ENCODE assay signal across 8 cellular contexts in the genomic region with DNA sequence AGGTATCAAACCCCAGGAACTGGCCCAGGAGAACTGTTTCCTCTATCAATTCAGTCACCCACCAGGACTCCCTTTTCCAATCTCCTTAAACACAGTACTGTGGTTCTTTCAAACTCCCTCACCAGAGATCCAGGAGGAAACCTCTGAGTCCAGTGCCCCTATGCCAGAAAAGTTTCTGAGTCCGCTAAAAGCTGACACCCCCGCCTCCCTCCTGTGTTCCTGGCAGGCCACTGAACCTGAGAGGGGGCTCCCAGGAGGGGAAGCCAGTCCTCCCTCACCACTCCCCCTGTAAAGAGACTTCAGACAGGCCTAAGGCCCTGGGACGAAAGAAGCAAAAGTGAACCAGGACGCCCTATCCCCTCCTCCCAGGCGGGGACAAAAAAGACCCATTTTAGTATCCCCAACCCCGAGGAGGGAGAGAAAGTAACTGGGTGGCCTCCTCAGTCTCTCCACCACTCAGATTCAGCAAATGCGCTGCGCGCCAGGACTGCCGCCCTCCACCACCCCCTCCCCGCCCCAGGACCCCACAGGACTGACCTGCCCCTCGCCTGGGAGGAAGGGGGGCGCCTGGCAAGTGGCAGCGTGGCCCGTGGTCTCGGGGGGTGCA. TPM values are rescaled to one million over a fixed set of nuclear protein-coding genes. Genes with fewer than 3 reads are reported as not detected.
DNase-seq lines count a peak whose midpoint lies in the region; ATAC-seq lines count a peak whose summit lies in the region.

No MANE protein-coding gene starts in this region.

- DNase-seq in activated T-cell treated with anti-CD3 and anti-CD28 coated beads, Interleukin-2, amount 50 U/mL, for 4 hours = no peak
- DNase-seq in activated T-cell treated with anti-CD3 and anti-CD28 coated beads for 4 hours = no peak
- DNase-seq in M059J (ENCODE audit: low read depth) = peak; percentile 30
- peak in 32 of 58 donors; percentile 11 to 79 (median 62) for DNase-seq in anterior cingulate cortex (lab: John Stamatoyannopoulos, UW)
- DNase-seq in hepatic stellate cell (ENCODE audit: low spot score) = peak; percentile 54
- peak; percentile 71 for DNase-seq in retina
- no peak for DNase-seq in NCI-H2081 (lab: John Stamatoyannopoulos, UW)
- no peak for DNase-seq in NCI-H2107 (lab: John Stamatoyannopoulos, UW)

- H3K27me3 Mint-ChIP-seq in activated T-cell treated with anti-CD3 and anti-CD28 coated beads, Interleukin-2, amount 50 U/mL, for 4 hours (ENCODE audit: low read depth) = no peaks in the 10 kb centered on the region

- peak; percentile 19 to 25 for ATAC-seq in activated T-cell treated with anti-CD3 and anti-CD28 coated beads, Interleukin-2, amount 50 U/mL, for 4 hours

- H3K4me1 Mint-ChIP-seq in activated T-cell treated with anti-CD3 and anti-CD28 coated beads, Interleukin-2, amount 50 U/mL, for 4 hours (ENCODE audit: low read depth) = peaks cover 57% of the 10 kb centered on the region

- H3K4me3 Mint-ChIP-seq in activated T-cell treated with anti-CD3 and anti-CD28 coated beads, Interleukin-2, amount 50 U/mL, for 4 hours = peak overlapping the region; percentile 95

- no peaks in the 10 kb centered on the region for H3K9me3 Mint-ChIP-seq in activated T-cell treated with anti-CD3 and anti-CD28 coated beads, Interleukin-2, amount 50 U/mL, for 4 hours

- H3K36me3 Mint-ChIP-seq in activated T-cell treated with anti-CD3 and anti-CD28 coated beads, Interleukin-2, amount 50 U/mL, for 4 hours (ENCODE audit: insufficient read depth) = peaks cover 13% of the 10 kb centered on the region

RNA-seq across cellular contexts. Expression of gene SLC41A1, which starts 0.6 kb away (rescaled TPM):
- 10 to 100 TPM; 32.2 to 36.6 (median 32.4) TPM for total RNA-seq in activated T-cell treated with anti-CD3 and anti-CD28 coated beads, Interleukin-2, amount 50 U/mL, for 4 hours
- 20.0 and 24.4 TPM in 2 replicates for total RNA-seq in M059J (2014; rRNA removed; shearing (Covaris generic))

RNA-seq across cellular contexts. Expression of gene RAB29, which starts 37.1 kb away (rescaled TPM):
- total RNA-seq in activated T-cell treated with anti-CD3 and anti-CD28 coated beads, Interleukin-2, amount 50 U/mL, for 4 hours = 10 to 100 TPM; 14.6 to 23.0 (median 19.0) TPM
- total RNA-seq in M059J (2014; rRNA removed; shearing (Covaris generic)) = 19.5 and 33.8 TPM in 2 replicates

RNA-seq across cellular contexts. Expression of gene PM20D1, which starts 37.6 kb away (rescaled TPM):
- under 1 TPM in 2 of 3 donors, not detected in 1; 0.20 to 0.24 TPM for total RNA-seq in activated T-cell treated with anti-CD3 and anti-CD28 coated beads, Interleukin-2, amount 50 U/mL, for 4 hours
- total RNA-seq in M059J (2014; rRNA removed; shearing (Covaris generic)) = not detected in 2 replicates

Comparison
In these comparisons a context has a peak if more than half of its experiments do, and no peak if none do; other contexts are left out.
1. DNase-seq: peak in M059J (single experiment), anterior cingulate cortex (32 of 58), hepatic stellate cell (single experiment) and retina (single experiment); none in activated T-cell treated with anti-CD3 and anti-CD28 coated beads, Interleukin-2, amount 50 U/mL, for 4 hours (single experiment), activated T-cell treated with anti-CD3 and anti-CD28 coated beads for 4 hours (single experiment), NCI-H2081 (0 of 2) and NCI-H2107 (single experiment).